2 cellular contexts compared by ENCODE assay signal in the genomic region with DNA sequence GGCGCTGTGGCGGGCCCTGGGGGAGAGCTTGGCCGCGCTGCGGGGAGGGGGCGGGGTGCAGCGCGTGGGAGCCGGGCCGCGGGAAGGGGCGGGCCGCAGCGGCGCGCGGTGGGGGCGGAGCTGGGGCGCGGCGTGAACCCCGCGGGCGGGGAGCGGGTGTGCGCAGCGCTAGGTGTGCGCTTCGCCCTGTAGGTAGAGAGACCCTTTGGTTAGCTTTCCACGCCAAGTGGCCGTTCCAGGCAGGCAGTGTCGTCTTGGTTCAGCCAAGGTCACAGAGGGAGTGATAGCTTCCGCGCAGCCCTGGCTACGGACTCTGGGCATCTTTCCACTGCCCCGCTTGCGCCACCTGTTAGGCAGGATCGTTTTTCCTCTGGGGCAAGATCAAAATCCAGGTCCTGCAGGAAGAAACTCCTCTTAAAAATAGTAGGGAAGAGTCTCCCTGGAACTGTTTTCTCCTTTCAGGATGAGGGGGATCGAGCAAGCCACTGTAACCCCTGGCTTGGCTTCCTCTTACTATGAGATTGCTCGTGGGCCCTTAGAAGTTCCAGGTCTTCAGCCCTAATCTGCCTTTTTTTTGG.
A peak's percentile ranks its signal among the peaks of the same experiment; 100 is the strongest.
TF ChIP-seq lines count a peak whose summit lies in the region.

No MANE protein-coding gene starts in this region.

TF ChIP-seq in SK-N-SH, 30 proteins besides CTCF, POLR2A, EP300 and RAD21:
- TF ChIP-seq, protein P1, sequence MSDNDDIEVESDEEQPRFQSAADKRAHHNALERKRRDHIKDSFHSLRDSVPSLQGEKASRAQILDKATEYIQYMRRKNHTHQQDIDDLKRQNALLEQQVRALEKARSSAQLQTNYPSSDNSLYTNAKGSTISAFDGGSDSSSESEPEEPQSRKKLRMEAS (IDR thresholded peaks at IDR 0.05; ENCODE audit: low read depth), result 0 out of 2 replicates have a peak, but pooled peaks have one; percentile 7
- TF ChIP-seq NRF1 (IDR thresholded peaks at IDR 0.05; ENCODE audit: low read depth, low read length) (peak; percentile 18; the same call in 1 of the 2 replicates), ELF1 (IDR thresholded peaks at IDR 0.05) (no peak), MXI1 (IDR thresholded peaks at IDR 0.05; ENCODE audit: low read depth, low read length) (peak; percentile 33), POLR2AphosphoS5 (IDR thresholded peaks at IDR 0.05; ENCODE audit: low read depth, low read length) (no peak; the same call in 1 of the 2 replicates)

TF ChIP-seq in H1, 55 proteins besides CTCF, POLR2A, EP300 and RAD21:
- TF ChIP-seq ASH2L (IDR thresholded peaks at IDR 0.05; ENCODE audit: low read length) (no peak), POLR2AphosphoS5 (IDR thresholded peaks at IDR 0.05; ENCODE audit: low read depth, low read length) (0 out of 2 replicates have a peak, but pooled peaks have one; percentile 10), PHF8 (conservative IDR thresholded peaks at IDR 0.05; ENCODE audit: low read depth, low read length) (peak; percentile 16; the same call in 1 of the 2 replicates), BACH1 (IDR thresholded peaks at IDR 0.05; ENCODE audit: low read length) (0 out of 2 replicates have a peak, but pooled peaks have one; percentile 4)
TF ChIP-seq in H1: peak in this region for 3.
